In genomic region chr6:109360281-109360680, GRCh38 we compare ENCODE assay signal across 20 cellular contexts.
"Had no signal": no experiment of that assay in that cellular context is flagged by ENCODE, and none has a peak within 500 bp of the region (broad histone marks: within the 10 kb centered on the region; RNA-seq: fewer than 3 reads in every experiment).

No MANE protein-coding gene starts in this region.

- H3K27me3 Mint-ChIP-seq: memory B cell, progenitor cell of endocrine pancreas had no signal

- DNase-seq: effector CD4-positive, alpha-beta T cell; heart left ventricle; hippocampal formation; kidney glomerular epithelial cell; left lung; lower lobe of right lung; occipital lobe; pancreas; right lobe of liver; stimulated activated CD4-positive, alpha-beta T cell treated with anti-CD3 and anti-CD28 coated beads, Interleukin-4, amount 100 ng/mL, for 1 hour; stimulated activated naive CD4-positive, alpha-beta T cell; stomach; substantia nigra; transverse colon had no signal

- H3K27ac ChIP-seq: coronary artery, heart left ventricle, left lung, lower lobe of right lung, pancreas, right lobe of liver, stomach, thoracic aorta, transverse colon had no signal

- H3K4me1 ChIP-seq: left lung, lower lobe of right lung, pancreas, right lobe of liver, stomach, transverse colon had no signal

- H3K4me1 Mint-ChIP-seq: mesothelial cell of epicardium, nephron had no signal

- H3K27ac Mint-ChIP-seq: memory B cell, mesothelial cell of epicardium, nephron, progenitor cell of endocrine pancreas had no signal

- H3K27me3 ChIP-seq: heart left ventricle, left lung, pancreas, right lobe of liver, stomach, transverse colon had no signal

- H3K4me3 ChIP-seq: coronary artery, heart left ventricle, left lung, lower lobe of right lung, pancreas, right lobe of liver, stomach, thoracic aorta, transverse colon had no signal

- ATAC-seq: left lung, lower lobe of right lung had no signal

- H3K9me3 ChIP-seq: left lung, lower lobe of right lung, pancreas, right lobe of liver, thoracic aorta, transverse colon had no signal

- H3K4me3 Mint-ChIP-seq: memory B cell, mesothelial cell of epicardium, nephron had no signal
